ENCODE assay signal across 23 cellular contexts in genomic region chr15:62853833-62854210, GRCh38.
A peak's percentile ranks its signal among the peaks of the same experiment; 100 is the strongest.
DNase-seq lines count a peak whose midpoint lies in the region; ATAC-seq and TF ChIP-seq lines count a peak whose summit lies in the region.
"Had no signal": no experiment of that assay in that cellular context is flagged by ENCODE, and none has a peak within 500 bp of the region (broad histone marks: within the 10 kb centered on the region; RNA-seq: fewer than 3 reads in every experiment).

No MANE protein-coding gene starts in this region.

- intact Hi-C loops in body of pancreas (cut with DNase I), result no loop called here

- H3K4me1 ChIP-seq in body of pancreas (peaks cover 72% of the 10 kb centered on the region), smooth muscle cell (ENCODE audit: low read depth) (peaks cover 13% of the 10 kb centered on the region)
- H3K4me1 ChIP-seq: uterus had no signal

- no peaks in the 10 kb centered on the region for H3K9me3 ChIP-seq in body of pancreas
- no peaks in the 10 kb centered on the region for H3K9me3 ChIP-seq in smooth muscle cell (replicated peaks; ENCODE audit: low read depth)
- H3K9me3 ChIP-seq: uterus had no signal

- DNase-seq in NCI-H510A treated with DMSO at 0.1 percent for 48 hours (lab: John Stamatoyannopoulos, UW) (peak; percentile 7), NCI-H510A (lab: John Stamatoyannopoulos, UW) (no peak), body of pancreas (peak in 2 of 4 donors; percentile 21 to 25), kidney tubule cell (ENCODE audit: low spot score) (peak; percentile 58), smooth muscle cell (lab: John Stamatoyannopoulos, UW; ENCODE audit: unreplicated experiment) (no peak), NCI-H2081 (lab: John Stamatoyannopoulos, UW) (no peak), H7 (no peak), activated gamma-delta T cell (lab: John Stamatoyannopoulos, UW) (no peak)
- DNase-seq: 8988T; activated CD4-positive, alpha-beta memory T cell treated with anti-CD3 and anti-CD28 coated beads for 36 hours; activated CD4-positive, CD25-positive, alpha-beta regulatory T cell treated with anti-CD3 and anti-CD28 coated beads, Interleukin-2, amount 50 U/mL, for 72 hours; activated CD8-positive, alpha-beta memory T cell treated with anti-CD3 and anti-CD28 coated beads, Interleukin-2, amount 50 U/mL, for 4 hours; CD4-positive, CD25-positive, alpha-beta regulatory T cell; central memory CD4-positive, alpha-beta T cell; Kasumi-1; kidney; NCI-H1436 treated with DMSO at 0.1 percent for 48 hours; NCI-H2171; stimulated activated CD4-positive, alpha-beta T cell treated with anti-CD3 and anti-CD28 coated beads, Interleukin-15, amount 100 ng/mL, for 24 hours; stimulated activated naive B cell treated with anti-CD40 and anti-IgM and Interleukin-4, amounts not matched to agents 10 μg/mL and 1 μg/mL and 100 μg/mL, for 72 hours; uterus had no signal

- H3K4me2 ChIP-seq in smooth muscle cell, result no peak overlapping the region

- H3K36me3 ChIP-seq in body of pancreas (replicated peaks in 1 of 2; ENCODE audit: insufficient read depth in 1 of 2, low read depth in 2 of 2), result no peaks in the 10 kb centered on the region
- no peaks in the 10 kb centered on the region for H3K36me3 ChIP-seq in smooth muscle cell (ENCODE audit: low read depth)
- H3K36me3 ChIP-seq in H7 (replicated peaks; ENCODE audit: control insufficient read depth, insufficient read depth, low read length), result no peaks in the 10 kb centered on the region
- H3K36me3 ChIP-seq: uterus had no signal

- H2AFZ ChIP-seq in smooth muscle cell (ENCODE audit: low read depth), result no peak overlapping the region

- WGBS in body of pancreas, 2 donors, result 25 to 54% methylated on average over 5 of the region's 5 CpGs
- 66% methylated on average over 5 of the region's 5 CpGs for whole genome bisulfite sequencing in smooth muscle cell (ENCODE audit: low lambda C conversion rate)

- no peak overlapping the region for H3K9ac ChIP-seq in smooth muscle cell (ENCODE audit: low read depth)

- no peak for TF ChIP-seq CTCF in body of pancreas (IDR thresholded peaks at IDR 0.05)
- TF ChIP-seq CTCF in smooth muscle cell (IDR thresholded peaks at IDR 0.05; ENCODE audit: borderline replicate concordance, insufficient read depth, poor library complexity, severe bottlenecking), result no peak

- no peaks in the 10 kb centered on the region for H3K27me3 ChIP-seq in body of pancreas
- H3K27me3 ChIP-seq in smooth muscle cell (ENCODE audit: low read depth), result no peaks in the 10 kb centered on the region
- no peaks in the 10 kb centered on the region for H3K27me3 ChIP-seq in H7 (ENCODE audit: control insufficient read depth, insufficient read depth, low read length)
- H3K27me3 ChIP-seq: uterus had no signal

- no peak for ATAC-seq in body of pancreas
- ATAC-seq: activated T-helper 17 cell treated with anti-CD3 and anti-CD28 coated beads, Interleukin-2, amount 50 U/mL, for 72 hours; stimulated activated naive B cell treated with anti-CD40 and anti-IgM and Interleukin-4, amounts not matched to agents 10 μg/mL and 1 μg/mL and 100 μg/mL, for 72 hours had no signal

- TF ChIP-seq POLR2A in body of pancreas (IDR thresholded peaks at IDR 0.05), result no peak

- H3K79me2 ChIP-seq in smooth muscle cell (ENCODE audit: low read depth), result no peaks in the 10 kb centered on the region

- H4K20me1 ChIP-seq in smooth muscle cell (ENCODE audit: low read depth), result no peaks in the 10 kb centered on the region

- no peaks in the 10 kb centered on the region for H3F3A ChIP-seq in smooth muscle cell (ENCODE audit: low read depth)

- H3K27ac ChIP-seq in body of pancreas (peak overlapping the region in 3 of 4 donors; percentile 40 to 70 (median 68)), smooth muscle cell (ENCODE audit: low read depth) (peak overlapping the region; percentile 39)
- H3K27ac ChIP-seq: HL-60, uterus had no signal

- H3K4me3 ChIP-seq in body of pancreas, result no peak overlapping the region
- no peak overlapping the region for H3K4me3 ChIP-seq in smooth muscle cell
- H3K4me3 ChIP-seq in H7 (ENCODE audit: insufficient read depth, low read depth, low read length), result no peak overlapping the region
- H3K4me3 ChIP-seq: uterus had no signal

Comparison
In these comparisons a context has a peak if more than half of its experiments do, and no peak if none do; other contexts are left out.
1. DNase-seq: peak in NCI-H510A treated with DMSO at 0.1 percent for 48 hours (single experiment) and kidney tubule cell (single experiment); none in NCI-H510A (single experiment), smooth muscle cell (single experiment), NCI-H2081 (0 of 2), H7 (single experiment) and activated gamma-delta T cell (single experiment).